17 cellular contexts compared by ENCODE assay signal in genomic region chr16:19128454-19129210, GRCh38. TPM values are rescaled to one million over a fixed set of nuclear protein-coding genes. Genes with fewer than 3 reads are reported as not detected.
DNase-seq lines count a peak whose midpoint lies in the region; ATAC-seq and TF ChIP-seq lines count a peak whose summit lies in the region.
"Had no signal": no experiment of that assay in that cellular context is flagged by ENCODE, and none has a peak within 500 bp of the region (broad histone marks: within the 10 kb centered on the region; RNA-seq: fewer than 3 reads in every experiment).

No MANE protein-coding gene starts in this region.

- H3K36me3 Mint-ChIP-seq in activated CD8-positive, alpha-beta memory T cell treated with anti-CD3 and anti-CD28 coated beads, Interleukin-2, amount 10 ng/mL, durations not matched to agents 7 days and 5 days = peaks cover 12% of the 10 kb centered on the region
- no peaks in the 10 kb centered on the region for H3K36me3 Mint-ChIP-seq in brain
- peaks cover 6% of the 10 kb centered on the region for H3K36me3 Mint-ChIP-seq in stimulated activated memory B cell treated with anti-CD40 and anti-IgM and Interleukin-4, amounts not matched to agents 10 μg/mL and 1 μg/mL and 100 μg/mL, for 72 hours
- H3K36me3 Mint-ChIP-seq: CD8-positive, alpha-beta T cell had no signal

- CTCF ChIA-PET in activated CD8-positive, alpha-beta memory T cell treated with anti-CD3 and anti-CD28 coated beads, Interleukin-2, amount 10 ng/mL, durations not matched to agents 7 days and 5 days (lab: Charles Lee) = interaction anchor here (1.2 to 1.4 kb wide), 2 partner anchors 42 to 51 kb away, joined by 4 to 9 read pairs; no protein-coding TSS in a partner anchor

- peaks cover 5% of the 10 kb centered on the region for H3K9me3 Mint-ChIP-seq in activated CD8-positive, alpha-beta memory T cell treated with anti-CD3 and anti-CD28 coated beads, Interleukin-2, amount 10 ng/mL, durations not matched to agents 7 days and 5 days (ENCODE audit: low read depth)
- peaks cover 0 to 5% (median 4%) of the 10 kb centered on the region in 5 experiments for H3K9me3 Mint-ChIP-seq in brain
- no peaks in the 10 kb centered on the region for H3K9me3 Mint-ChIP-seq in stimulated activated memory B cell treated with anti-CD40 and anti-IgM and Interleukin-4, amounts not matched to agents 10 μg/mL and 1 μg/mL and 100 μg/mL, for 72 hours
- H3K9me3 Mint-ChIP-seq: CD8-positive, alpha-beta T cell had no signal

- no peak for TF ChIP-seq CTCF in brain (conservative IDR thresholded peaks at IDR 0.05)

- DNase-seq in activated CD8-positive, alpha-beta memory T cell treated with anti-CD3 and anti-CD28 coated beads, Interleukin-2, amount 10 ng/mL, durations not matched to agents 7 days and 5 days = no peak
- no peak for DNase-seq in activated CD8-positive, alpha-beta memory T cell treated with anti-CD3 and anti-CD28 coated beads for 24 hours
- peak; percentile 36 for DNase-seq in NCI-H69 (lab: John Stamatoyannopoulos, UW)
- no peak for DNase-seq in T1000 (lab: John Stamatoyannopoulos, UW)
- DNase-seq in midbrain (lab: John Stamatoyannopoulos, UW) = no peak
- DNase-seq: ACHN; CD8-positive, alpha-beta T cell; H7; Kasumi-1; NCI-H1105 treated with DMSO at 0.1 percent for 48 hours; NCI-H1930; NCI-H510A; NK-92 treated with Interleukin-12 subunit alpha and Interleukin-12 subunit beta, amount 100 ng/mL, for 24 hours; PC-3 had no signal

- no peaks in the 10 kb centered on the region for H3K27me3 Mint-ChIP-seq in activated CD8-positive, alpha-beta memory T cell treated with anti-CD3 and anti-CD28 coated beads, Interleukin-2, amount 10 ng/mL, durations not matched to agents 7 days and 5 days
- peaks cover under 1% of the 10 kb centered on the region for H3K27me3 Mint-ChIP-seq in brain
- H3K27me3 Mint-ChIP-seq in stimulated activated memory B cell treated with anti-CD40 and anti-IgM and Interleukin-4, amounts not matched to agents 10 μg/mL and 1 μg/mL and 100 μg/mL, for 72 hours = no peaks in the 10 kb centered on the region

- H3K4me3 Mint-ChIP-seq in activated CD8-positive, alpha-beta memory T cell treated with anti-CD3 and anti-CD28 coated beads, Interleukin-2, amount 10 ng/mL, durations not matched to agents 7 days and 5 days = no peak overlapping the region
- H3K4me3 Mint-ChIP-seq in brain = no peak overlapping the region
- H3K4me3 Mint-ChIP-seq in stimulated activated memory B cell treated with anti-CD40 and anti-IgM and Interleukin-4, amounts not matched to agents 10 μg/mL and 1 μg/mL and 100 μg/mL, for 72 hours = no peak overlapping the region
- H3K4me3 Mint-ChIP-seq: CD8-positive, alpha-beta T cell had no signal

- ATAC-seq in activated CD8-positive, alpha-beta memory T cell treated with anti-CD3 and anti-CD28 coated beads, Interleukin-2, amount 10 ng/mL, durations not matched to agents 7 days and 5 days = no peak
- ATAC-seq in stimulated activated memory B cell treated with anti-CD40 and anti-IgM and Interleukin-4, amounts not matched to agents 10 μg/mL and 1 μg/mL and 100 μg/mL, for 72 hours = no peak
- ATAC-seq in HG03135 (IDR thresholded peaks at IDR 0.05; ENCODE audit: unreplicated experiment) = no peak
- ATAC-seq: CD8-positive, alpha-beta T cell; PC-3 had no signal

- H3K4me1 Mint-ChIP-seq in activated CD8-positive, alpha-beta memory T cell treated with anti-CD3 and anti-CD28 coated beads, Interleukin-2, amount 10 ng/mL, durations not matched to agents 7 days and 5 days = peaks cover 54% of the 10 kb centered on the region
- peaks cover 33% of the 10 kb centered on the region for H3K4me1 Mint-ChIP-seq in brain
- peaks cover 64% of the 10 kb centered on the region for H3K4me1 Mint-ChIP-seq in stimulated activated memory B cell treated with anti-CD40 and anti-IgM and Interleukin-4, amounts not matched to agents 10 μg/mL and 1 μg/mL and 100 μg/mL, for 72 hours

- peak overlapping the region; percentile 52 for H3K27ac Mint-ChIP-seq in activated CD8-positive, alpha-beta memory T cell treated with anti-CD3 and anti-CD28 coated beads, Interleukin-2, amount 10 ng/mL, durations not matched to agents 7 days and 5 days
- peak overlapping the region in 3 of 5 experiments; percentile 12 to 56 (median 28) for H3K27ac Mint-ChIP-seq in brain
- peak overlapping the region; percentile 53 for H3K27ac Mint-ChIP-seq in stimulated activated memory B cell treated with anti-CD40 and anti-IgM and Interleukin-4, amounts not matched to agents 10 μg/mL and 1 μg/mL and 100 μg/mL, for 72 hours
- H3K27ac Mint-ChIP-seq: CD8-positive, alpha-beta T cell had no signal

RNA-seq across cellular contexts. Expression of gene ITPRIPL2, which starts 14.9 kb away (rescaled TPM):
- total RNA-seq in activated CD8-positive, alpha-beta memory T cell treated with anti-CD3 and anti-CD28 coated beads, Interleukin-2, amount 10 ng/mL, durations not matched to agents 7 days and 5 days = 10 to 100 TPM in 1 of 2 experiments, 1 to 10 TPM in 1; 7.1 to 16.7 TPM
- polyA plus RNA-seq in brain (ENCODE audit: insufficient read depth, low read depth, low replicate concordance) = 2.2 TPM

RNA-seq across cellular contexts. Expression of gene SYT17, which starts 39.4 kb away (rescaled TPM):
- total RNA-seq in activated CD8-positive, alpha-beta memory T cell treated with anti-CD3 and anti-CD28 coated beads, Interleukin-2, amount 10 ng/mL, durations not matched to agents 7 days and 5 days = not detected
- 8.2 TPM for polyA plus RNA-seq in brain (ENCODE audit: insufficient read depth, low read depth, low replicate concordance)
- total RNA-seq: CD8-positive, alpha-beta T cell had no signal
